ENCODE assay signal across 7 cellular contexts in genomic region chr3:189355481-189356201, GRCh38.
DNase-seq lines count a peak whose midpoint lies in the region; ATAC-seq lines count a peak whose summit lies in the region.

No MANE protein-coding gene starts in this region.

- H3K9me3 Mint-ChIP-seq in activated CD4-positive, alpha-beta T cell treated with anti-CD3 and anti-CD28 coated beads, Interleukin-2, amount 10 ng/mL, durations not matched to agents 7 days and 5 days, result peaks cover 4% of the 10 kb centered on the region

- H3K4me3 ChIP-seq in Jurkat, Clone E6-1 (ENCODE audit: low read length), result no peak overlapping the region

- peak; percentile 38 for DNase-seq in Jurkat, Clone E6-1 (ENCODE audit: low read depth, low spot score)
- peak; percentile 62 for DNase-seq in activated CD4-positive, alpha-beta T cell treated with anti-CD3 and anti-CD28 coated beads, Interleukin-2, amount 10 ng/mL, durations not matched to agents 7 days and 5 days
- peak; percentile 24 for DNase-seq in fibroblast of the conjunctiva (ENCODE audit: low read depth)
- peak; percentile 39 for DNase-seq in stimulated activated CD4-positive, alpha-beta T cell treated with anti-CD3 and anti-CD28 coated beads, Interleukin-1b, Interleukin-23, amount 100 ng/mL, for 48 hours

- peak overlapping the region; percentile 96 for H3K27ac Mint-ChIP-seq in activated CD4-positive, alpha-beta T cell treated with anti-CD3 and anti-CD28 coated beads, Interleukin-2, amount 10 ng/mL, durations not matched to agents 7 days and 5 days

- H3K36me3 Mint-ChIP-seq in activated CD4-positive, alpha-beta T cell treated with anti-CD3 and anti-CD28 coated beads, Interleukin-2, amount 10 ng/mL, durations not matched to agents 7 days and 5 days (ENCODE audit: low read depth), result peaks cover 8% of the 10 kb centered on the region

- POLR2A ChIA-PET in activated CD4-positive, alpha-beta T cell treated with anti-CD3 and anti-CD28 coated beads, Interleukin-2, amount 10 ng/mL, durations not matched to agents 7 days and 5 days (lab: Charles Lee), result interaction anchor here (0.5 to 1.0 kb wide), 4 partner anchors 24 to 524 kb away, joined by 3 to 4 read pairs (median 3); no protein-coding TSS in a partner anchor

- H3K4me3 Mint-ChIP-seq in activated CD4-positive, alpha-beta T cell treated with anti-CD3 and anti-CD28 coated beads, Interleukin-2, amount 10 ng/mL, durations not matched to agents 7 days and 5 days, result peak overlapping the region; percentile 45

- CTCF ChIA-PET in activated CD4-positive, alpha-beta T cell treated with anti-CD3 and anti-CD28 coated beads, Interleukin-2, amount 10 ng/mL, durations not matched to agents 7 days and 5 days (lab: Charles Lee), result interaction anchor here (0.6 to 3.1 kb wide), 8 partner anchors 13 to 553 kb away, joined by 3 to 14 read pairs (median 4); no protein-coding TSS in a partner anchor

- no peaks in the 10 kb centered on the region for H3K27me3 Mint-ChIP-seq in activated CD4-positive, alpha-beta T cell treated with anti-CD3 and anti-CD28 coated beads, Interleukin-2, amount 10 ng/mL, durations not matched to agents 7 days and 5 days

- peaks cover 33% of the 10 kb centered on the region for H3K4me1 Mint-ChIP-seq in activated CD4-positive, alpha-beta T cell treated with anti-CD3 and anti-CD28 coated beads, Interleukin-2, amount 10 ng/mL, durations not matched to agents 7 days and 5 days

- ATAC-seq in HG03439 (IDR thresholded peaks at IDR 0.05; ENCODE audit: unreplicated experiment) (no peak), HG02588 (IDR thresholded peaks at IDR 0.05; ENCODE audit: unreplicated experiment) (no peak), GM18907 (IDR thresholded peaks at IDR 0.05; ENCODE audit: unreplicated experiment) (no peak)
